ENCODE assay signal across 24 cellular contexts in the genomic region with DNA sequence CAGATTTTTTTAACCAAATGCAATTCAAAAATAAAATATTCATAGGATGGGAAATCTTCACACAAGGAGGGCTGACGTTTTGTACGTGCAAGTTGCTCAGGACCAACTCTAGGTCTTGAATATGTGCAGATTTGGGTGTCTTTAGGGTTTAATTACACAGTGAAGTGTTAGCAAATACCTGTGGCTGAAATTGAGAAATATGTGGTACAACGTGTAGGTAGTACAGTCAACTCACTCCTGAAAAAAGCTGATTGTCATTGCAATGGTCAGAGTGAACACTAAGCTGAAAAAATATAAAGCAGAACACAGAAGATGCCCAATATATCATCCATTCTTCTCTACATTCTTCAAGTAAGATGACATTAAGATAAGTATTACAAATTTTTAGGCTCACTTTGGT.
"Had no signal": no experiment of that assay in that cellular context is flagged by ENCODE, and none has a peak within 500 bp of the region (broad histone marks: within the 10 kb centered on the region; RNA-seq: fewer than 3 reads in every experiment).

No MANE protein-coding gene starts in this region.

- ATAC-seq: effector memory CD8-positive, alpha-beta T cell; heart right ventricle; left cardiac atrium; left lung; naive thymus-derived CD8-positive, alpha-beta T cell; psoas muscle; right cardiac atrium; stimulated activated effector memory CD8-positive, alpha-beta T cell treated with anti-CD3 and anti-CD28 coated beads, Interleukin-12 subunit alpha, Interleukin-12 subunit beta, amount 100 ng/mL, for 72 hours had no signal

- DNase-seq: effector memory CD8-positive, alpha-beta T cell; erythroblast; esophagus squamous epithelium; foreskin melanocyte; glutamatergic neuron; heart right ventricle; hippocampal formation; left cardiac atrium; left lung; naive thymus-derived CD8-positive, alpha-beta T cell; nephron progenitor cell; occipital lobe; ovary; posterior cingulate gyrus; psoas muscle; right cardiac atrium; sigmoid colon; stimulated activated CD4-positive, alpha-beta T cell treated with anti-CD3 and anti-CD28 coated beads, Interleukin-2, amount 100 ng/mL, for 24 hours; stimulated activated CD4-positive, alpha-beta T cell treated with anti-CD3 and anti-CD28 coated beads, Interleukin-4, amount 100 ng/mL, for 24 hours; stimulated activated naive CD4-positive, alpha-beta T cell treated with Interleukin-2 at 50 U/mL for 16 hours; stomach; thyroid gland; trophoblast cell had no signal
